ENCODE assay signal across 28 cellular contexts in genomic region chr5:141952030-141952429, GRCh38. TPM values are rescaled to one million over a fixed set of nuclear protein-coding genes. Genes with fewer than 3 reads are reported as not detected.
A peak's percentile ranks its signal among the peaks of the same experiment; 100 is the strongest.
DNase-seq lines count a peak whose midpoint lies in the region; ATAC-seq and TF ChIP-seq lines count a peak whose summit lies in the region.
"Had no signal": no experiment of that assay in that cellular context is flagged by ENCODE, and none has a peak within 500 bp of the region (broad histone marks: within the 10 kb centered on the region; RNA-seq: fewer than 3 reads in every experiment).

No MANE protein-coding gene starts in this region.

- no peaks in the 10 kb centered on the region for H4K20me1 ChIP-seq in SK-N-SH (ENCODE audit: insufficient read depth)

- H3K36me3 ChIP-seq in SK-N-SH (replicated peaks in 1 of 2; ENCODE audit: control insufficient read depth in 1 of 2, insufficient read depth in 2 of 2, low read length in 1 of 2): no peaks in the 10 kb centered on the region

- DNase-seq in activated T-cell treated with anti-CD3 and anti-CD28 coated beads, Interleukin-2, amount 50 U/mL, for 72 hours: no peak
- DNase-seq in activated T-cell treated with anti-CD3 and anti-CD28 coated beads, Interleukin-2, amount 50 U/mL, for 24 hours: no peak
- DNase-seq in RPMI8226 (peak; percentile 73), endothelial cell (ENCODE audit: low spot score) (no peak), left lobe of liver (ENCODE audit: low spot score) (no peak), glutamatergic neuron (no peak), SK-N-SH (no peak)
- DNase-seq in stimulated activated naive B cell treated with anti-CD40 and anti-IgM and Interleukin-4, amounts not matched to agents 10 μg/mL and 1 μg/mL and 100 μg/mL, for 72 hours: no peak
- DNase-seq: activated CD4-positive, alpha-beta T cell treated with anti-CD3 and anti-CD28 coated beads, Interleukin-2, amount 50 U/mL, for 4 hours; effector memory CD8-positive, alpha-beta T cell; foreskin keratinocyte; GM23248; hippocampal formation; immature natural killer cell; naive B cell; NCI-H1436 treated with DMSO at 0.1 percent for 48 hours; NCI-H2107; NCI-H446 treated with DMSO at 0.1 percent for 48 hours; occipital lobe; T1000 had no signal

- H3K36me3 Mint-ChIP-seq in activated T-cell treated with anti-CD3 and anti-CD28 coated beads, Interleukin-2, amount 50 U/mL, for 72 hours (ENCODE audit: insufficient read depth in 2 of 2): no peaks in the 10 kb centered on the region
- no peaks in the 10 kb centered on the region for H3K36me3 Mint-ChIP-seq in activated T-cell treated with anti-CD3 and anti-CD28 coated beads, Interleukin-2, amount 50 U/mL, for 24 hours (ENCODE audit: low read depth)
- H3K36me3 Mint-ChIP-seq in endothelial cell (ENCODE audit: low read depth, unreplicated experiment) (peaks cover 48% of the 10 kb centered on the region), glutamatergic neuron (ENCODE audit: unreplicated experiment) (no peaks in the 10 kb centered on the region)
- peaks cover 10 to 22% of the 10 kb centered on the region in 2 donors for H3K36me3 Mint-ChIP-seq in stimulated activated naive B cell treated with anti-CD40 and anti-IgM and Interleukin-4, amounts not matched to agents 10 μg/mL and 1 μg/mL and 100 μg/mL, for 72 hours
- H3K36me3 Mint-ChIP-seq: activated naive CD4-positive, alpha-beta T cell treated with anti-CD3 and anti-CD28 coated beads, Interleukin-2, amount 50 U/mL, for 72 hours; mesothelial cell of epicardium; naive B cell had no signal

- H3K27me3 ChIP-seq in SK-N-SH (ENCODE audit: insufficient read depth): no peaks in the 10 kb centered on the region
- H3K27me3 ChIP-seq: foreskin keratinocyte, tibial artery had no signal

- H2AFZ ChIP-seq in SK-N-SH (ENCODE audit: low read depth): no peak overlapping the region
- H2AFZ ChIP-seq: GM23248 had no signal

- CTCF ChIA-PET in SK-N-SH (lab: Yijun Ruan, JAX): interaction anchor here (1.2 to 2.9 kb wide), 5 partner anchors 9 to 259 kb away, joined by 4 to 31 read pairs (median 5); partner anchors contain the start of gene RNF14

- ATAC-seq in activated T-cell treated with anti-CD3 and anti-CD28 coated beads, Interleukin-2, amount 50 U/mL, for 72 hours (replicated peaks in 1 of 2): no peak
- no peak for ATAC-seq in stimulated activated naive B cell treated with anti-CD40 and anti-IgM and Interleukin-4, amounts not matched to agents 10 μg/mL and 1 μg/mL and 100 μg/mL, for 72 hours (replicated peaks)
- ATAC-seq in left lobe of liver: no peak
- ATAC-seq: esophagus mucosa had no signal

- no peak overlapping the region for H3K4me3 ChIP-seq in SK-N-SH (ENCODE audit: low read depth in 2 of 2, low read length in 1 of 2)
- H3K4me3 ChIP-seq: GM23248, tibial artery had no signal

- H3K27ac Mint-ChIP-seq in activated T-cell treated with anti-CD3 and anti-CD28 coated beads, Interleukin-2, amount 50 U/mL, for 72 hours: peak overlapping the region; percentile 76
- H3K27ac Mint-ChIP-seq in activated T-cell treated with anti-CD3 and anti-CD28 coated beads, Interleukin-2, amount 50 U/mL, for 24 hours: no peak overlapping the region
- H3K27ac Mint-ChIP-seq in endothelial cell (ENCODE audit: unreplicated experiment) (peak overlapping the region; percentile 98), glutamatergic neuron (ENCODE audit: unreplicated experiment) (no peak overlapping the region)
- H3K27ac Mint-ChIP-seq in stimulated activated naive B cell treated with anti-CD40 and anti-IgM and Interleukin-4, amounts not matched to agents 10 μg/mL and 1 μg/mL and 100 μg/mL, for 72 hours: peak overlapping the region; percentile 43
- H3K27ac Mint-ChIP-seq: mesothelial cell of epicardium, naive B cell had no signal

- no peaks in the 10 kb centered on the region for H3K9me3 Mint-ChIP-seq in activated T-cell treated with anti-CD3 and anti-CD28 coated beads, Interleukin-2, amount 50 U/mL, for 72 hours
- H3K9me3 Mint-ChIP-seq in activated T-cell treated with anti-CD3 and anti-CD28 coated beads, Interleukin-2, amount 50 U/mL, for 24 hours: no peaks in the 10 kb centered on the region
- H3K9me3 Mint-ChIP-seq in endothelial cell (ENCODE audit: unreplicated experiment) (no peaks in the 10 kb centered on the region), glutamatergic neuron (ENCODE audit: unreplicated experiment) (peaks cover 8% of the 10 kb centered on the region)
- H3K9me3 Mint-ChIP-seq in stimulated activated naive B cell treated with anti-CD40 and anti-IgM and Interleukin-4, amounts not matched to agents 10 μg/mL and 1 μg/mL and 100 μg/mL, for 72 hours: no peaks in the 10 kb centered on the region
- H3K9me3 Mint-ChIP-seq: activated naive CD4-positive, alpha-beta T cell treated with anti-CD3 and anti-CD28 coated beads, Interleukin-2, amount 50 U/mL, for 72 hours; CD8-positive, alpha-beta memory T cell; effector memory CD8-positive, alpha-beta T cell; immature natural killer cell; mesothelial cell of epicardium; naive B cell; stimulated activated naive CD8-positive, alpha-beta T cell treated with anti-CD3 and anti-CD28 coated beads, Interleukin-15, amount 100 ng/mL, for 72 hours had no signal

- WGBS in SK-N-SH (ENCODE audit: low lambda C conversion rate): 71% methylated on average over 2 of the region's 2 CpGs

- H3K27me3 Mint-ChIP-seq in activated T-cell treated with anti-CD3 and anti-CD28 coated beads, Interleukin-2, amount 50 U/mL, for 72 hours (ENCODE audit: low read depth): no peaks in the 10 kb centered on the region
- no peaks in the 10 kb centered on the region for H3K27me3 Mint-ChIP-seq in activated T-cell treated with anti-CD3 and anti-CD28 coated beads, Interleukin-2, amount 50 U/mL, for 24 hours
- peaks cover 15% of the 10 kb centered on the region for H3K27me3 Mint-ChIP-seq in endothelial cell (ENCODE audit: unreplicated experiment)
- H3K27me3 Mint-ChIP-seq in stimulated activated naive B cell treated with anti-CD40 and anti-IgM and Interleukin-4, amounts not matched to agents 10 μg/mL and 1 μg/mL and 100 μg/mL, for 72 hours: peaks cover 0 to 11% of the 10 kb centered on the region in 2 donors
- no peaks in the 10 kb centered on the region for H3K27me3 Mint-ChIP-seq in glutamatergic neuron (ENCODE audit: unreplicated experiment)
- H3K27me3 Mint-ChIP-seq: CD8-positive, alpha-beta memory T cell; stimulated activated naive CD8-positive, alpha-beta T cell treated with anti-CD3 and anti-CD28 coated beads, Interleukin-15, amount 100 ng/mL, for 72 hours had no signal

- H3K4me1 Mint-ChIP-seq in activated T-cell treated with anti-CD3 and anti-CD28 coated beads, Interleukin-2, amount 50 U/mL, for 72 hours (ENCODE audit: low read depth): peaks cover 13% of the 10 kb centered on the region
- H3K4me1 Mint-ChIP-seq in activated T-cell treated with anti-CD3 and anti-CD28 coated beads, Interleukin-2, amount 50 U/mL, for 24 hours (ENCODE audit: low read depth): peaks cover 13% of the 10 kb centered on the region
- H3K4me1 Mint-ChIP-seq in endothelial cell (ENCODE audit: unreplicated experiment) (peaks cover 85% of the 10 kb centered on the region), glutamatergic neuron (ENCODE audit: low read depth, unreplicated experiment) (peaks cover 11% of the 10 kb centered on the region)
- peaks cover 4 to 7% of the 10 kb centered on the region in 2 donors for H3K4me1 Mint-ChIP-seq in stimulated activated naive B cell treated with anti-CD40 and anti-IgM and Interleukin-4, amounts not matched to agents 10 μg/mL and 1 μg/mL and 100 μg/mL, for 72 hours
- H3K4me1 Mint-ChIP-seq: mesothelial cell of epicardium had no signal

- no peaks in the 10 kb centered on the region for H3F3A ChIP-seq in SK-N-SH (replicated peaks; ENCODE audit: insufficient read depth)

- no peaks in the 10 kb centered on the region; a peak in 1 of 4 replicates for H3K4me1 ChIP-seq in SK-N-SH (ENCODE audit: control insufficient read depth in 1 of 2, insufficient read depth in 2 of 2, low read depth in 1 of 2, low read length in 1 of 2)
- H3K4me1 ChIP-seq: foreskin keratinocyte, tibial artery had no signal

- H3K4me2 ChIP-seq in SK-N-SH: no peak overlapping the region
- H3K4me2 ChIP-seq: KMS-11 had no signal

- no peak for TF ChIP-seq RAD21 in SK-N-SH (IDR thresholded peaks at IDR 0.05; ENCODE audit: low read length)

- no peaks in the 10 kb centered on the region for H3K9me2 ChIP-seq in SK-N-SH

- no peak overlapping the region for H3K9ac ChIP-seq in SK-N-SH
- H3K9ac ChIP-seq: GM23248, KMS-11 had no signal

- H3K4me3 Mint-ChIP-seq in activated T-cell treated with anti-CD3 and anti-CD28 coated beads, Interleukin-2, amount 50 U/mL, for 72 hours: no peak overlapping the region
- no peak overlapping the region for H3K4me3 Mint-ChIP-seq in activated T-cell treated with anti-CD3 and anti-CD28 coated beads, Interleukin-2, amount 50 U/mL, for 24 hours
- H3K4me3 Mint-ChIP-seq in endothelial cell (ENCODE audit: unreplicated experiment) (peak overlapping the region; percentile 84), glutamatergic neuron (ENCODE audit: unreplicated experiment) (no peak overlapping the region)
- H3K4me3 Mint-ChIP-seq in stimulated activated naive B cell treated with anti-CD40 and anti-IgM and Interleukin-4, amounts not matched to agents 10 μg/mL and 1 μg/mL and 100 μg/mL, for 72 hours: no peak overlapping the region
- H3K4me3 Mint-ChIP-seq: effector memory CD8-positive, alpha-beta T cell; immature natural killer cell; mesothelial cell of epicardium had no signal

- H3K27ac ChIP-seq in SK-N-SH (ENCODE audit: low read depth in 2 of 2, low read length in 1 of 2): no peak overlapping the region
- H3K27ac ChIP-seq: foreskin keratinocyte, GM23248, KMS-11, tibial artery had no signal

- POLR2A ChIA-PET in SK-N-SH (lab: Yijun Ruan, JAX): no interaction called here

- no peaks in the 10 kb centered on the region for H3K79me2 ChIP-seq in SK-N-SH (ENCODE audit: insufficient read depth)

- TF ChIP-seq CTCF in endothelial cell (IDR thresholded peaks at IDR 0.05; ENCODE audit: unreplicated experiment): no peak
- TF ChIP-seq CTCF in glutamatergic neuron (IDR thresholded peaks at IDR 0.05; ENCODE audit: partially characterized antibody, unreplicated experiment): no peak
- TF ChIP-seq CTCF in SK-N-SH (IDR thresholded peaks at IDR 0.05): no peak

- no peak for TF ChIP-seq EP300 in SK-N-SH (IDR thresholded peaks at IDR 0.05; ENCODE audit: borderline replicate concordance in 1 of 2, low read depth in 1 of 2, low read length in 1 of 2)

- no peaks in the 10 kb centered on the region for H3K9me3 ChIP-seq in SK-N-SH
- H3K9me3 ChIP-seq: tibial artery had no signal

RNA-seq across cellular contexts. Expression of gene PCDH12, which starts 6.0 kb away (rescaled TPM):
- total RNA-seq in activated T-cell treated with anti-CD3 and anti-CD28 coated beads, Interleukin-2, amount 50 U/mL, for 72 hours: under 1 TPM; 0.31 to 0.58 TPM
- total RNA-seq in endothelial cell (ENCODE audit: unreplicated experiment): 64.0 TPM
- 3.0 TPM for total RNA-seq in left lobe of liver
- 1.7 TPM for total RNA-seq in glutamatergic neuron (ENCODE audit: unreplicated experiment)
- polyA plus RNA-seq in SK-N-SH (2012; rRNA removed): 0.02 and 0.08 TPM in 2 replicates
- polyA plus RNA-seq in SK-N-SH (2012; cell fraction: cytosol; rRNA removed): under 0.01 and 0.01 TPM in 2 replicates
- 0.02 TPM in 2 replicates for polyA plus RNA-seq in SK-N-SH (2012; cell fraction: nucleus; rRNA removed)
- total RNA-seq: A172, GM23248 had no signal

RNA-seq across cellular contexts. Expression of gene RNF14, which starts 16.9 kb away (rescaled TPM):
- 10 to 100 TPM; 38.6 to 40.4 TPM for total RNA-seq in activated T-cell treated with anti-CD3 and anti-CD28 coated beads, Interleukin-2, amount 50 U/mL, for 72 hours
- 51.6 TPM for total RNA-seq in endothelial cell (ENCODE audit: unreplicated experiment)
- total RNA-seq in left lobe of liver: 38.9 TPM
- 60.8 TPM for total RNA-seq in glutamatergic neuron (ENCODE audit: unreplicated experiment)
- 24.5 and 26.3 TPM in 2 replicates for polyA plus RNA-seq in SK-N-SH (2012; rRNA removed)
- polyA plus RNA-seq in SK-N-SH (2012; cell fraction: cytosol; rRNA removed): 43.5 and 43.9 TPM in 2 replicates
- 17.0 and 30.0 TPM in 2 replicates for polyA plus RNA-seq in SK-N-SH (2012; cell fraction: nucleus; rRNA removed)

RNA-seq across cellular contexts. Expression of gene DELE1, which starts 28.4 kb away (rescaled TPM):
- total RNA-seq in activated T-cell treated with anti-CD3 and anti-CD28 coated beads, Interleukin-2, amount 50 U/mL, for 72 hours: 10 to 100 TPM; 48.6 to 52.2 TPM
- total RNA-seq in endothelial cell (ENCODE audit: unreplicated experiment) (115 TPM), left lobe of liver (37.8 TPM), glutamatergic neuron (ENCODE audit: unreplicated experiment) (108 TPM)
- 60.3 and 78.8 TPM in 2 replicates for polyA plus RNA-seq in SK-N-SH (2012; rRNA removed)
- polyA plus RNA-seq in SK-N-SH (2012; cell fraction: cytosol; rRNA removed): 33.5 and 40.3 TPM in 2 replicates
- polyA plus RNA-seq in SK-N-SH (2012; cell fraction: nucleus; rRNA removed): 245 and 251 TPM in 2 replicates

Comparison
In these comparisons a context has a peak if more than half of its experiments do, and no peak if none do; other contexts are left out.
1. H3K27ac Mint-ChIP-seq: peak in activated T-cell treated with anti-CD3 and anti-CD28 coated beads, Interleukin-2, amount 50 U/mL, for 72 hours (single experiment), endothelial cell (single experiment) and stimulated activated naive B cell treated with anti-CD40 and anti-IgM and Interleukin-4, amounts not matched to agents 10 μg/mL and 1 μg/mL and 100 μg/mL, for 72 hours (single experiment); none in activated T-cell treated with anti-CD3 and anti-CD28 coated beads, Interleukin-2, amount 50 U/mL, for 24 hours (single experiment) and glutamatergic neuron (single experiment).
2. RNA of gene PCDH12, which starts 6.0 kb away (total RNA-seq): 64.0 TPM in endothelial cell (single experiment); 3.0 TPM in left lobe of liver (single experiment), 1.7 TPM in glutamatergic neuron (single experiment) and 0.31 to 0.58 TPM in activated T-cell treated with anti-CD3 and anti-CD28 coated beads, Interleukin-2, amount 50 U/mL, for 72 hours; every median in the first group is over 10 times any median in the second.